ENCODE assay signal across 12 cellular contexts in genomic region chr12:19031032-19031431, GRCh38.
DNase-seq lines count a peak whose midpoint lies in the region; ATAC-seq and TF ChIP-seq lines count a peak whose summit lies in the region.
"Had no signal": no experiment of that assay in that cellular context is flagged by ENCODE, and none has a peak within 500 bp of the region (broad histone marks: within the 10 kb centered on the region; RNA-seq: fewer than 3 reads in every experiment).

No MANE protein-coding gene starts in this region.

- peak overlapping the region; percentile 99 for H3K27ac ChIP-seq in mammary epithelial cell (ENCODE audit: insufficient read depth, low read depth, low read length)

- no peak for ATAC-seq in GM19463 (IDR thresholded peaks at IDR 0.05; ENCODE audit: unreplicated experiment)
- no peak for ATAC-seq in GM21723 (IDR thresholded peaks at IDR 0.05; ENCODE audit: unreplicated experiment)
- ATAC-seq in GM19397 (IDR thresholded peaks at IDR 0.05; ENCODE audit: unreplicated experiment) = no peak
- ATAC-seq: WTC11 had no signal

- peak; percentile 92 for DNase-seq in AG10803 (ENCODE audit: low read depth)
- DNase-seq in mammary epithelial cell = peak; percentile 94
- peak; percentile 95 for DNase-seq in kidney tubule cell (ENCODE audit: low spot score)
- DNase-seq in activated T-cell treated with anti-CD3 and anti-CD28 coated beads for 4 hours = no peak
- DNase-seq: central memory CD4-positive, alpha-beta T cell; naive B cell; NCI-H2107 had no signal

- peak; percentile 15; the same call in 1 of the 2 replicates for TF ChIP-seq CTCF in AG10803 (conservative IDR thresholded peaks at IDR 0.05; ENCODE audit: low read length)
- no peak for TF ChIP-seq CTCF in mammary epithelial cell (conservative IDR thresholded peaks at IDR 0.05 in 1 of 2, IDR thresholded peaks at IDR 0.05 in 1 of 2; ENCODE audit: extremely low read depth in 1 of 2, insufficient read depth in 1 of 2, low read depth in 1 of 2, low read length in 2 of 2)

- intact Hi-C loops in mammary epithelial cell (cut with micrococcal nuclease) = loop anchor here (1.0 to 5.0 kb wide), 4 partner anchors 32 to 159 kb away; no protein-coding TSS in a partner anchor

- TF ChIP-seq RAD21 in Ishikawa (IDR thresholded peaks at IDR 0.05; ENCODE audit: low read depth) = no peak

- BruUV-seq in mammary epithelial cell (replicated peaks; lab: Mats Ljungman, UMichigan) = no TSS peak

- no peaks in the 10 kb centered on the region for H3K36me3 ChIP-seq in mammary epithelial cell (ENCODE audit: insufficient read depth, low read length)

- 0% methylated on average over 4 of the region's 4 CpGs for WGBS in mammary epithelial cell (ENCODE audit: low coverage, missing lambda C conversion rate)

- peaks cover 14% of the 10 kb centered on the region for H3K9me3 ChIP-seq in mammary epithelial cell (replicated peaks; ENCODE audit: insufficient read depth, low read length)

- H3K9ac ChIP-seq in mammary epithelial cell (ENCODE audit: insufficient read depth, low read length) = peak overlapping the region; percentile 70

- H3K4me1 ChIP-seq in mammary epithelial cell (ENCODE audit: insufficient read depth, low read length) = peaks cover 23% of the 10 kb centered on the region

- TF ChIP-seq EP300 in Ishikawa (IDR thresholded peaks at IDR 0.05; ENCODE audit: borderline replicate concordance) = no peak

- in situ Hi-C loops in mammary epithelial cell (cut with MboI; ENCODE audit: low sequenced_read_pairs in 2 of 2) = no loop called here

- H3K79me2 ChIP-seq in mammary epithelial cell (ENCODE audit: insufficient read depth, low read length) = no peaks in the 10 kb centered on the region

- no peaks in the 10 kb centered on the region for H3K27me3 ChIP-seq in mammary epithelial cell (ENCODE audit: insufficient read depth, low read length)

- H2AFZ ChIP-seq in mammary epithelial cell (ENCODE audit: low read depth, low read length) = no peak overlapping the region

- H4K20me1 ChIP-seq in mammary epithelial cell (ENCODE audit: insufficient read depth, low read length) = no peaks in the 10 kb centered on the region

- H3K4me3 ChIP-seq in AG10803 (ENCODE audit: low read length) = no peak overlapping the region
- peak overlapping the region in 2 of 3 experiments; percentile 17 to 25 for H3K4me3 ChIP-seq in mammary epithelial cell (replicated peaks in 1 of 3; ENCODE audit: insufficient read depth in 1 of 3, low read depth in 2 of 3, low read length in 3 of 3)

- CTCF ChIA-PET in mammary epithelial cell (lab: Charles Lee; ENCODE audit: low non-redundant PET) = no interaction called here

- H3K4me2 ChIP-seq in mammary epithelial cell (ENCODE audit: insufficient read depth, low read depth, low read length) = peak overlapping the region; percentile 82

- dilution Hi-C loops in mammary epithelial cell (cut with HindIII; ENCODE audit: low sequenced_read_pairs) = no loop called here

TF ChIP-seq in Ishikawa, 13 proteins besides CTCF, POLR2A, EP300 and RAD21:
- TF ChIP-seq MAX (IDR thresholded peaks at IDR 0.05) = no peak
- TF ChIP-seq CREB1 (IDR thresholded peaks at IDR 0.05; ENCODE audit: low read depth) = no peak
- peak; percentile 15; the same call in 1 of the 2 replicates for TF ChIP-seq TEAD4 (IDR thresholded peaks at IDR 0.05)
- no peak for TF ChIP-seq EGR1 (IDR thresholded peaks at IDR 0.05)
- TF ChIP-seq ZBTB7A (IDR thresholded peaks at IDR 0.05; ENCODE audit: low read depth) = no peak
